Comparison of ENCODE assay signal across 18 cellular contexts in genomic region chr14:29734732-29735131, GRCh38.
"Had no signal": no experiment of that assay in that cellular context is flagged by ENCODE, and none has a peak within 500 bp of the region (broad histone marks: within the 10 kb centered on the region; RNA-seq: fewer than 3 reads in every experiment).

No MANE protein-coding gene starts in this region.

- H3K4me1 ChIP-seq: right atrium auricular region had no signal

- H3K9me3 ChIP-seq: mucosa of descending colon, right atrium auricular region had no signal

- H3K36me3 ChIP-seq: right atrium auricular region had no signal

- H3K27ac ChIP-seq: right atrium auricular region, skin epidermis had no signal

- DNase-seq: activated CD4-positive, alpha-beta T cell treated with anti-CD3 and anti-CD28 coated beads for 1 hour; activated CD4-positive, alpha-beta T cell treated with anti-CD3 and anti-CD28 coated beads, Interleukin-2, amount 50 U/mL, for 48 hours; activated CD8-positive, alpha-beta memory T cell treated with anti-CD3 and anti-CD28 coated beads, Interleukin-2, amount 10 ng/mL, durations not matched to agents 7 days and 5 days; activated effector memory CD4-positive, alpha-beta T cell treated with Interleukin-2 at 50 U/mL for 16 hours; activated T-cell treated with anti-CD3 and anti-CD28 coated beads, Interleukin-2, amount 50 U/mL, for 24 hours; amniotic stem cell; cerebellar nuclear complex; dermis blood vessel endothelial cell; glutamatergic neuron; islet precursor cell; mammary epithelial cell; mucosa of descending colon; naive thymus-derived CD8-positive, alpha-beta T cell; posterior cingulate gyrus had no signal

- ATAC-seq: activated CD8-positive, alpha-beta memory T cell treated with anti-CD3 and anti-CD28 coated beads, Interleukin-2, amount 10 ng/mL, durations not matched to agents 7 days and 5 days; activated naive CD4-positive, alpha-beta T cell treated with anti-CD3 and anti-CD28 coated beads, Interleukin-2, amount 50 U/mL, for 72 hours; left lobe of liver; mucosa of descending colon; naive thymus-derived CD8-positive, alpha-beta T cell had no signal

- H3K27me3 ChIP-seq: right atrium auricular region had no signal

- H3K4me3 ChIP-seq: mucosa of descending colon, right atrium auricular region, skin epidermis had no signal
